Comparison of ENCODE assay signal across 8 cellular contexts in the genomic region with DNA sequence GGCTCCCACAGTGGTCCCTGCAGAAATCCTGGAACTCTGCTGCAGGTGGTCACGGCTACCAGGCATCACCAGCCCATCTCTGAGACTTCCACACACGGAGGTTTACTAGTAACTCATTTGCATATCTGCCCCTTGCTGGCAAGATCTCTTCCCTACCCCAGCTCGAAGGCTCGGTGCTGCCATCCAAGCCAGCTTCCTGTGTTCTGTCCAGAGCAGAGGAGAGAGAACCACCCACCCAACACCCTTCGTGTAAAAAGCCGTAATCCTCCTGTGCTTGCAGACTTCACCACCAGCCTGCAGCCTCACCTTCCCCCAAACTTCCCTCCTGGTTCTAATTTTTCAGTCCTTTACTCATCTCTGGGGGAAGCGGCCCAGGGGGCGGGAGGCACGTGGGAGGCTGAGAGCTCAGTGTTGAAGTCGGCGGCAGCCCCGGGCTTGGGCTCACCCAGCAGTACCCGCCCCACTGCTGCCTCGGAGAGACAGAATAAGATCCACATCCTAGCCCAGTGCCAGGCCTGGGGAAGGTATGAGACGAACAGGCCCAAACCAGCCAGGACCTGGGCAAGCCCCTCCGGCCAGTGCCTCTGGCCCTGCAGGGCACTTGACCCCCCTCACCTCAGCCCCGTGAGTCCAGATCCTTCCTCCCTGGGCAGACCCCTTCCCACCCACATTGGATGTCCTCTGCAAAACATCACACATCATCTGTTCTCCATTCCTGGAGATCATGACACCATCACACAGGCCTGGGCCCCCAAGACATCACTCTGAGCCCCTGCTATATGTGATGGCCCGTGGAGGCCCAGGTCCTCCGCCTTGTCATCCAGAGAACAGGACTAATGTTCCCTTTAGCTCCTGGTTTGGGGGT.
DNase-seq lines count a peak whose midpoint lies in the region; ATAC-seq and TF ChIP-seq lines count a peak whose summit lies in the region.
"Had no signal": no experiment of that assay in that cellular context is flagged by ENCODE, and none has a peak within 500 bp of the region (broad histone marks: within the 10 kb centered on the region; RNA-seq: fewer than 3 reads in every experiment).

No MANE protein-coding gene starts in this region.

- no peaks in the 10 kb centered on the region for H3K27me3 ChIP-seq in heart right ventricle

- CTCF ChIA-PET in HEK293T (lab: Yijun Ruan, JAX), result interaction anchor here (0.6 kb wide), 1 partner anchor 251 kb away, joined by 3 read pairs; no protein-coding TSS in a partner anchor

- H3K27me3 Mint-ChIP-seq in T-helper 17 cell (no peaks in the 10 kb centered on the region), progenitor cell of endocrine pancreas (peaks cover 16% of the 10 kb centered on the region)

- H3K4me1 ChIP-seq in heart right ventricle, result peaks cover 8 to 72% (median 48%) of the 10 kb centered on the region in 9 donors

- peaks cover 5% of the 10 kb centered on the region for H3K9me3 Mint-ChIP-seq in stimulated activated effector memory CD8-positive, alpha-beta T cell treated with anti-CD3 and anti-CD28 coated beads, Interleukin-12 subunit alpha, Interleukin-12 subunit beta, amount 100 ng/mL, for 72 hours
- H3K9me3 Mint-ChIP-seq in progenitor cell of endocrine pancreas (ENCODE audit: low read depth), result peaks cover 11% of the 10 kb centered on the region

- H3K27ac Mint-ChIP-seq in T-helper 17 cell (peak overlapping the region; percentile 98), progenitor cell of endocrine pancreas (no peak overlapping the region)
- H3K27ac Mint-ChIP-seq in stimulated activated effector memory CD8-positive, alpha-beta T cell treated with anti-CD3 and anti-CD28 coated beads, Interleukin-12 subunit alpha, Interleukin-12 subunit beta, amount 100 ng/mL, for 72 hours, result peak overlapping the region; percentile 98

- H3K4me3 Mint-ChIP-seq in T-helper 17 cell, result peak overlapping the region; percentile 25
- peak overlapping the region; percentile 57 for H3K4me3 Mint-ChIP-seq in stimulated activated effector memory CD8-positive, alpha-beta T cell treated with anti-CD3 and anti-CD28 coated beads, Interleukin-12 subunit alpha, Interleukin-12 subunit beta, amount 100 ng/mL, for 72 hours
- H3K4me3 Mint-ChIP-seq in progenitor cell of endocrine pancreas (ENCODE audit: low read depth), result no peak overlapping the region

- TF ChIP-seq CTCF in heart right ventricle (IDR thresholded peaks at IDR 0.05) (no peak), progenitor cell of endocrine pancreas (IDR thresholded peaks at IDR 0.05; ENCODE audit: unreplicated experiment) (no peak)

- H3K9me3 ChIP-seq in T-helper 17 cell (ENCODE audit: control insufficient read depth, low read length, poor library complexity, severe bottlenecking), result no peaks in the 10 kb centered on the region
- peaks cover 0 to 14% (median 0%) of the 10 kb centered on the region in 11 donors for H3K9me3 ChIP-seq in heart right ventricle

- WGBS in heart right ventricle, 2 donors, result 80 to 83% methylated on average over 19 of the region's 19 CpGs

- H3K36me3 Mint-ChIP-seq in T-helper 17 cell (ENCODE audit: low read depth) (no peaks in the 10 kb centered on the region), progenitor cell of endocrine pancreas (ENCODE audit: insufficient read depth) (peaks cover 2% of the 10 kb centered on the region)
- H3K36me3 Mint-ChIP-seq in stimulated activated effector memory CD8-positive, alpha-beta T cell treated with anti-CD3 and anti-CD28 coated beads, Interleukin-12 subunit alpha, Interleukin-12 subunit beta, amount 100 ng/mL, for 72 hours, result no peaks in the 10 kb centered on the region

- intact Hi-C loops in heart right ventricle (cut with DNase I), result loop anchor here in 1 of 10 donors (5.0 kb wide), 1 partner anchor 389 kb away; no protein-coding TSS in a partner anchor

- POLR2A ChIA-PET in HEK293T (lab: Yijun Ruan, JAX), result no interaction called here

- peak; percentile 47 for ATAC-seq in HG02884 (IDR thresholded peaks at IDR 0.05; ENCODE audit: unreplicated experiment)
- no peak for ATAC-seq in T-helper 17 cell
- ATAC-seq in heart right ventricle, result no peak
- peak; percentile 60 for ATAC-seq in stimulated activated effector memory CD8-positive, alpha-beta T cell treated with anti-CD3 and anti-CD28 coated beads, Interleukin-12 subunit alpha, Interleukin-12 subunit beta, amount 100 ng/mL, for 72 hours

- DNase-seq in T-helper 17 cell (no peak), heart right ventricle (no peak), progenitor cell of endocrine pancreas (ENCODE audit: low spot score, unreplicated experiment) (no peak), HEK293T (ENCODE audit: extremely low spot score) (no peak), midbrain (lab: John Stamatoyannopoulos, UW) (no peak)
- DNase-seq in stimulated activated effector memory CD8-positive, alpha-beta T cell treated with anti-CD3 and anti-CD28 coated beads, Interleukin-12 subunit alpha, Interleukin-12 subunit beta, amount 100 ng/mL, for 72 hours (ENCODE audit: low spot score in 2 of 2), result no peak
- DNase-seq: NCI-H1694 had no signal

- peak overlapping the region in 7 of 10 donors; percentile 40 to 88 (median 65) for H3K27ac ChIP-seq in heart right ventricle

- peaks cover 39% of the 10 kb centered on the region for H3K4me1 Mint-ChIP-seq in T-helper 17 cell
- peaks cover 53% of the 10 kb centered on the region for H3K4me1 Mint-ChIP-seq in stimulated activated effector memory CD8-positive, alpha-beta T cell treated with anti-CD3 and anti-CD28 coated beads, Interleukin-12 subunit alpha, Interleukin-12 subunit beta, amount 100 ng/mL, for 72 hours
- peaks cover 34% of the 10 kb centered on the region for H3K4me1 Mint-ChIP-seq in progenitor cell of endocrine pancreas (ENCODE audit: low read depth)

- no peaks in the 10 kb centered on the region for H3K36me3 ChIP-seq in heart right ventricle

- no peak overlapping the region for H3K4me3 ChIP-seq in heart right ventricle

TF ChIP-seq in HEK293T, 16 proteins besides CTCF, POLR2A, EP300 and RAD21:
- no peak for TF ChIP-seq ARNT (IDR thresholded peaks at IDR 0.05)
- TF ChIP-seq HDGF (IDR thresholded peaks at IDR 0.05; ENCODE audit: borderline replicate concordance), result no peak
- TF ChIP-seq FOXK2 (IDR thresholded peaks at IDR 0.05), result no peak
- TF ChIP-seq SP1 (IDR thresholded peaks at IDR 0.05), result no peak
- TF ChIP-seq NFRKB (IDR thresholded peaks at IDR 0.05), result no peak
- TF ChIP-seq TARDBP (IDR thresholded peaks at IDR 0.05), result no peak
- TF ChIP-seq CTBP1 (IDR thresholded peaks at IDR 0.05; ENCODE audit: borderline replicate concordance), result no peak

Comparison
In these comparisons a context has a peak if more than half of its experiments do, and no peak if none do; other contexts are left out.
1. ATAC-seq: peak in HG02884 (single experiment) and stimulated activated effector memory CD8-positive, alpha-beta T cell treated with anti-CD3 and anti-CD28 coated beads, Interleukin-12 subunit alpha, Interleukin-12 subunit beta, amount 100 ng/mL, for 72 hours (single experiment); none in T-helper 17 cell (single experiment) and heart right ventricle (0 of 8).